Comparison of ENCODE assay signal across 8 cellular contexts in genomic region chr14:94423465-94424056, GRCh38. TPM values are rescaled to one million over a fixed set of nuclear protein-coding genes. Genes with fewer than 3 reads are reported as not detected.
DNase-seq lines count a peak whose midpoint lies in the region; ATAC-seq, FAIRE-seq and TF ChIP-seq lines count a peak whose summit lies in the region.

No MANE protein-coding gene starts in this region.

- no peak overlapping the region for H3K4me3 Mint-ChIP-seq in activated CD4-positive, alpha-beta T cell treated with anti-CD3 and anti-CD28 coated beads, Interleukin-2, amount 10 ng/mL, durations not matched to agents 24 days and 14 days
- H3K4me3 Mint-ChIP-seq in nephron progenitor cell = no peak overlapping the region

- peak; percentile 75 for TF ChIP-seq CTCF in AG09319 (IDR thresholded peaks at IDR 0.05; ENCODE audit: low read depth, low read length)
- TF ChIP-seq CTCF in nephron progenitor cell (IDR thresholded peaks at IDR 0.05) = peak; percentile 66
- TF ChIP-seq CTCF in thoracic aorta (IDR thresholded peaks at IDR 0.05) = peak; percentile 36

- DNase-seq in AG09319 (ENCODE audit: extremely low read depth, low read depth) (no peak), GM18507 (ENCODE audit: extremely low spot score, insufficient read length, low read depth) (no peak), NCI-H1092 (lab: John Stamatoyannopoulos, UW) (peak; percentile 14), fibroblast of gingiva (ENCODE audit: low read depth) (peak; percentile 57), nephron progenitor cell (peak; percentile 81), thoracic aorta (ENCODE audit: low spot score) (peak; percentile 2)
- peak; percentile 81 for DNase-seq in activated CD4-positive, alpha-beta T cell treated with anti-CD3 and anti-CD28 coated beads, Interleukin-2, amount 10 ng/mL, durations not matched to agents 24 days and 14 days

- H3K4me3 ChIP-seq in thoracic aorta = no peak overlapping the region

- peaks cover 4% of the 10 kb centered on the region for H3K9me3 Mint-ChIP-seq in activated CD4-positive, alpha-beta T cell treated with anti-CD3 and anti-CD28 coated beads, Interleukin-2, amount 10 ng/mL, durations not matched to agents 24 days and 14 days
- H3K9me3 Mint-ChIP-seq in nephron progenitor cell = peaks cover 15% of the 10 kb centered on the region

- H3K36me3 ChIP-seq in thoracic aorta = no peaks in the 10 kb centered on the region

- no peaks in the 10 kb centered on the region for H3K36me3 Mint-ChIP-seq in activated CD4-positive, alpha-beta T cell treated with anti-CD3 and anti-CD28 coated beads, Interleukin-2, amount 10 ng/mL, durations not matched to agents 24 days and 14 days (ENCODE audit: low read depth)
- no peaks in the 10 kb centered on the region for H3K36me3 Mint-ChIP-seq in nephron progenitor cell (ENCODE audit: low read depth)

- H3K4me1 ChIP-seq in thoracic aorta (ENCODE audit: control insufficient read depth in 1 of 2, low read depth in 2 of 2) = no peaks in the 10 kb centered on the region

- FAIRE-seq in GM18507 (lab: Jason Lieb, UNC) = peak; percentile 84

- no peaks in the 10 kb centered on the region for H3K4me1 Mint-ChIP-seq in activated CD4-positive, alpha-beta T cell treated with anti-CD3 and anti-CD28 coated beads, Interleukin-2, amount 10 ng/mL, durations not matched to agents 24 days and 14 days
- H3K4me1 Mint-ChIP-seq in nephron progenitor cell = no peaks in the 10 kb centered on the region

- ATAC-seq in thoracic aorta (ENCODE audit: insufficient number of reproducible peaks, low FRiP score, low read depth) = no peak
- ATAC-seq in HG02938 (IDR thresholded peaks at IDR 0.05; ENCODE audit: unreplicated experiment) = no peak

- no peak overlapping the region for H3K27ac ChIP-seq in thoracic aorta

- no peaks in the 10 kb centered on the region for H3K27me3 ChIP-seq in thoracic aorta (replicated peaks; ENCODE audit: insufficient read depth)

- H3K9me3 ChIP-seq in thoracic aorta = no peaks in the 10 kb centered on the region

- intact Hi-C loops in activated CD4-positive, alpha-beta T cell treated with anti-CD3 and anti-CD28 coated beads, Interleukin-2, amount 10 ng/mL, durations not matched to agents 24 days and 14 days (cut with micrococcal nuclease) = no loop called here

- H3K27ac Mint-ChIP-seq in activated CD4-positive, alpha-beta T cell treated with anti-CD3 and anti-CD28 coated beads, Interleukin-2, amount 10 ng/mL, durations not matched to agents 24 days and 14 days = no peak overlapping the region
- H3K27ac Mint-ChIP-seq in nephron progenitor cell = no peak overlapping the region

- peaks cover 27% of the 10 kb centered on the region for H3K27me3 Mint-ChIP-seq in activated CD4-positive, alpha-beta T cell treated with anti-CD3 and anti-CD28 coated beads, Interleukin-2, amount 10 ng/mL, durations not matched to agents 24 days and 14 days
- peaks cover 27% of the 10 kb centered on the region for H3K27me3 Mint-ChIP-seq in nephron progenitor cell (ENCODE audit: low read depth, poor library complexity)

RNA-seq across cellular contexts. Expression of gene SERPINA11, which starts 29.0 kb away (rescaled TPM):
- total RNA-seq in activated CD4-positive, alpha-beta T cell treated with anti-CD3 and anti-CD28 coated beads, Interleukin-2, amount 10 ng/mL, durations not matched to agents 24 days and 14 days = not detected in 2 replicates
- total RNA-seq in thoracic aorta = not detected

RNA-seq across cellular contexts. Expression of gene SERPINA1, which starts 35.2 kb away (rescaled TPM):
- total RNA-seq in activated CD4-positive, alpha-beta T cell treated with anti-CD3 and anti-CD28 coated beads, Interleukin-2, amount 10 ng/mL, durations not matched to agents 24 days and 14 days = 0.59 and 0.96 TPM in 2 replicates
- total RNA-seq in thoracic aorta = 10 to 100 TPM; 15.2 to 22.4 TPM

RNA-seq across cellular contexts. Expression of gene SERPINA9, which starts 52.4 kb away (rescaled TPM):
- not detected in 2 replicates for total RNA-seq in activated CD4-positive, alpha-beta T cell treated with anti-CD3 and anti-CD28 coated beads, Interleukin-2, amount 10 ng/mL, durations not matched to agents 24 days and 14 days
- 1 to 10 TPM in 1 of 2 donors, not detected in 1; 2.3 TPM for total RNA-seq in thoracic aorta

RNA-seq across cellular contexts. Expression of gene SERPINA2, which starts 57.1 kb away (rescaled TPM):
- not detected in 2 replicates for total RNA-seq in activated CD4-positive, alpha-beta T cell treated with anti-CD3 and anti-CD28 coated beads, Interleukin-2, amount 10 ng/mL, durations not matched to agents 24 days and 14 days
- total RNA-seq in thoracic aorta = not detected

Comparison
In these comparisons a context has a peak if more than half of its experiments do, and no peak if none do; other contexts are left out.
1. DNase-seq: peak in NCI-H1092 (single experiment), activated CD4-positive, alpha-beta T cell treated with anti-CD3 and anti-CD28 coated beads, Interleukin-2, amount 10 ng/mL, durations not matched to agents 24 days and 14 days (single experiment), fibroblast of gingiva (single experiment), nephron progenitor cell (single experiment) and thoracic aorta (single experiment); none in AG09319 (single experiment) and GM18507 (single experiment).
2. Peak in every context shown above with its lines, with median percentiles within 50 percentile points of each other: CTCF ChIP-seq.